8 cellular contexts compared by ENCODE assay signal in genomic region chr19:45092747-45093678, GRCh38. TPM values are rescaled to one million over a fixed set of nuclear protein-coding genes. Genes with fewer than 3 reads are reported as not detected.
DNase-seq lines count a peak whose midpoint lies in the region; ATAC-seq and TF ChIP-seq lines count a peak whose summit lies in the region.

Gene PPP1R37 (plus strand): TSS chr19:45093179. CDS start chr19:45093326, 147 bp downstream.

- H3K36me3 ChIP-seq in HEK293 (ENCODE audit: control insufficient read depth in 2 of 2, insufficient read depth in 1 of 2, low read length in 2 of 2) (peaks cover 23 to 32% of the 10 kb centered on the region in 2 experiments; a peak in 2 of 3 replicates), SK-N-MC (ENCODE audit: insufficient read depth, low read length) (peaks cover 25% of the 10 kb centered on the region), gastroesophageal sphincter (peaks cover 0 to 23% of the 10 kb centered on the region in 2 donors), neutrophil (peaks cover 13% of the 10 kb centered on the region)

- H3K9me3 Mint-ChIP-seq in activated naive CD4-positive, alpha-beta T cell treated with anti-CD3 and anti-CD28 coated beads for 36 hours: peaks cover 2% of the 10 kb centered on the region

- peak; percentile 89 for ATAC-seq in gastroesophageal sphincter

- H3K27me3 Mint-ChIP-seq in activated naive CD4-positive, alpha-beta T cell treated with anti-CD3 and anti-CD28 coated beads for 36 hours (ENCODE audit: low read depth): no peaks in the 10 kb centered on the region

- H3K4me3 Mint-ChIP-seq in activated naive CD4-positive, alpha-beta T cell treated with anti-CD3 and anti-CD28 coated beads for 36 hours: peak within 1 kb of the TSS; percentile 93

- CTCF ChIA-PET in HEK293 (lab: Yijun Ruan, JAX): interaction anchor here (0.6 to 4.1 kb wide), 11 partner anchors 10 to 392 kb away, joined by 3 to 30 read pairs (median 4); partner anchors contain the start of gene CLASRP
- CTCF ChIA-PET in activated naive CD4-positive, alpha-beta T cell treated with anti-CD3 and anti-CD28 coated beads for 36 hours (lab: Charles Lee): interaction anchor here (0.7 to 2.7 kb wide), 9 partner anchors 10 to 246 kb away, joined by 3 to 10 read pairs (median 3); partner anchors contain the start of gene GEMIN7

- POLR2A ChIA-PET in HEK293 (lab: Yijun Ruan, JAX): interaction anchor here (0.6 to 2.9 kb wide), 19 partner anchors 9 to 223 kb away, joined by 3 to 54 read pairs (median 8); partner anchors contain the start of genes BLOC1S3, CLASRP, GEMIN7 and RELB

- H3K27ac ChIP-seq in HEK293 (ENCODE audit: extremely low read depth, low read depth, low read length) (peak within 1 kb of the TSS; percentile 96), SK-N-MC (peak within 1 kb of the TSS; percentile 99), gastroesophageal sphincter (peak within 1 kb of the TSS; percentile 25 to 90 (median 86)), neutrophil (peak within 1 kb of the TSS; percentile 93)

- TF ChIP-seq EP300 in gastroesophageal sphincter (IDR thresholded peaks at IDR 0.05): no peak

- H3K4me1 ChIP-seq in HEK293 (ENCODE audit: control insufficient read depth, insufficient read depth, low read length) (peaks cover 27% of the 10 kb centered on the region), gastroesophageal sphincter (peaks cover 0 to 70% (median 28%) of the 10 kb centered on the region in 3 donors), neutrophil (ENCODE audit: control insufficient read depth in 1 of 2, insufficient read depth in 1 of 2, low read depth in 1 of 2, low read length in 1 of 2) (peaks cover 27 to 32% of the 10 kb centered on the region in 2 experiments)

- H3K27me3 ChIP-seq in gastroesophageal sphincter (no peaks in the 10 kb centered on the region), neutrophil (no peaks in the 10 kb centered on the region)

- H3K9ac ChIP-seq in SK-N-MC (ENCODE audit: insufficient read length): peak within 1 kb of the TSS; percentile 100

- in situ Hi-C loops in G401 (cut with HindIII; ENCODE audit: low sequenced_read_pairs): no loop called here

- 0 to 2% methylated on average over 22 to 29 of the region's 103 CpGs for WGBS in gastroesophageal sphincter (ENCODE audit: low coverage in 1 of 2), 2 donors

- TF ChIP-seq POLR2A in gastroesophageal sphincter (IDR thresholded peaks at IDR 0.05): peak; percentile 35 to 47

- H3K27ac Mint-ChIP-seq in activated naive CD4-positive, alpha-beta T cell treated with anti-CD3 and anti-CD28 coated beads for 36 hours: peak within 1 kb of the TSS; percentile 98

- H3K4me1 Mint-ChIP-seq in activated naive CD4-positive, alpha-beta T cell treated with anti-CD3 and anti-CD28 coated beads for 36 hours (ENCODE audit: low read depth): peaks cover 50% of the 10 kb centered on the region

- DNase-seq in G401 (ENCODE audit: low spot score) (peak; percentile 96), NCI-H1048 (lab: John Stamatoyannopoulos, UW) (peak; percentile 91), SK-N-MC (ENCODE audit: low read depth, low spot score) (peak; percentile 93)
- peak; percentile 95 for DNase-seq in activated naive CD4-positive, alpha-beta T cell treated with anti-CD3 and anti-CD28 coated beads for 36 hours

- intact Hi-C loops in activated naive CD4-positive, alpha-beta T cell treated with anti-CD3 and anti-CD28 coated beads for 36 hours (cut with micrococcal nuclease): loop anchor here (1.0 to 2.0 kb wide), 4 partner anchors 24 to 203 kb away; partner anchors contain the start of genes BLOC1S3 and TRAPPC6A

- H3K4me3 ChIP-seq in HEK293 (ENCODE audit: low read depth, low read length) (peak within 1 kb of the TSS; percentile 91), SK-N-MC (peak within 1 kb of the TSS; percentile 91), gastroesophageal sphincter (peak within 1 kb of the TSS; percentile 78 to 81), neutrophil (ENCODE audit: low read depth in 1 of 2, low read length in 1 of 2) (peak within 1 kb of the TSS; percentile 96 to 99)

- TF ChIP-seq CTCF in HEK293 (tag by site-specific recombination; IDR thresholded peaks at IDR 0.05): peak; percentile 33; the same call in 1 of the 2 replicates
- peak in 3 of 4 experiments; percentile 52 to 59 (median 54) for TF ChIP-seq CTCF in gastroesophageal sphincter (IDR thresholded peaks at IDR 0.05)
- TF ChIP-seq CTCF in neutrophil (IDR thresholded peaks at IDR 0.05): peak; percentile 67
- TF ChIP-seq CTCF in subcutaneous adipose tissue (IDR thresholded peaks at IDR 0.05; ENCODE audit: low read depth): no peak

- H3K9me3 ChIP-seq in HEK293 (ENCODE audit: control insufficient read depth, insufficient read depth, low read depth, low read length): no peaks in the 10 kb centered on the region
- no peaks in the 10 kb centered on the region for H3K9me3 ChIP-seq in SK-N-MC (ENCODE audit: low read depth, low read length)
- no peaks in the 10 kb centered on the region for H3K9me3 ChIP-seq in gastroesophageal sphincter
- no peaks in the 10 kb centered on the region for H3K9me3 ChIP-seq in neutrophil

- peaks cover 15% of the 10 kb centered on the region for H3K36me3 Mint-ChIP-seq in activated naive CD4-positive, alpha-beta T cell treated with anti-CD3 and anti-CD28 coated beads for 36 hours (ENCODE audit: low read depth)

TF ChIP-seq in HEK293, 187 proteins besides CTCF, POLR2A, EP300 and RAD21 (continues in another document):
- TF ChIP-seq ZNF112 (tag by site-specific recombination; IDR thresholded peaks at IDR 0.05) (no peak), ZBTB17 (tag by site-specific recombination; IDR thresholded peaks at IDR 0.05) (peak; percentile 73), ZBTB6 (tag by site-specific recombination; IDR thresholded peaks at IDR 0.05) (peak; percentile 59; the same call in 1 of the 2 replicates), SALL2 (tag by site-specific recombination; IDR thresholded peaks at IDR 0.05; ENCODE audit: borderline replicate concordance) (no peak), BCL6B (tag by site-specific recombination; IDR thresholded peaks at IDR 0.05) (no peak), PRDM4 (tag by site-specific recombination; IDR thresholded peaks at IDR 0.05) (peak; percentile 68), GLIS2 (tag by site-specific recombination; IDR thresholded peaks at IDR 0.05) (0 out of 2 replicates have a peak, but pooled peaks have one; percentile 41), SP7 (tag by site-specific recombination; IDR thresholded peaks at IDR 0.05) (peak; percentile 87), RBAK (tag by site-specific recombination; IDR thresholded peaks at IDR 0.05) (no peak), ZNF248 (tag by site-specific recombination; IDR thresholded peaks at IDR 0.05) (no peak), ZNF416 (tag by site-specific recombination; IDR thresholded peaks at IDR 0.05) (no peak), ZNF580 (tag by site-specific recombination; IDR thresholded peaks at IDR 0.05) (peak; percentile 63), ZNF24 (tag by site-specific recombination; IDR thresholded peaks at IDR 0.05) (peak; percentile 72), ZNF132 (tag by site-specific recombination; IDR thresholded peaks at IDR 0.05; ENCODE audit: borderline replicate concordance) (no peak)

RNA-seq across cellular contexts. Expression of gene PPP1R37, which starts in this region (rescaled TPM):
- 28.6 and 42.6 TPM in 2 replicates for total RNA-seq in G401 (2014; rRNA removed; shearing (Covaris generic))
- 10 to 100 TPM; 10.2 to 10.3 TPM for total RNA-seq in activated naive CD4-positive, alpha-beta T cell treated with anti-CD3 and anti-CD28 coated beads for 36 hours
- total RNA-seq in gastroesophageal sphincter (10 to 100 TPM; 22.6 to 51.4 (median 24.6) TPM), subcutaneous adipose tissue (10 to 100 TPM; 17.2 to 32.4 (median 17.8) TPM)

Comparison
In these comparisons a context has a peak if more than half of its experiments do, and no peak if none do; other contexts are left out.
1. Peak in every context shown above with its lines: DNase-seq, ATAC-seq, H3K4me3 ChIP-seq and H3K27ac ChIP-seq.